8 cellular contexts compared by ENCODE assay signal in genomic region chr3:107599755-107600122, GRCh38.
DNase-seq lines count a peak whose midpoint lies in the region; ATAC-seq, FAIRE-seq and TF ChIP-seq lines count a peak whose summit lies in the region.

No MANE protein-coding gene starts in this region.

- RAD21 ChIA-PET in GM12878 (lab: Charles Lee; ENCODE audit: unreplicated experiment), result interaction anchor here (0.7 to 3.7 kb wide), 16 partner anchors 9 to 452 kb away, joined by 3 to 19 read pairs (median 5); no protein-coding TSS in a partner anchor

- DNase-seq in heart left ventricle (no peak), Right ventricle myocardium inferior (ENCODE audit: missing footprints) (no peak), GM12878 (ENCODE audit: low read depth, low spot score) (no peak), mesendoderm (no peak), uterus (no peak), kidney glomerular epithelial cell (lab: John Stamatoyannopoulos, UW) (no peak), HT-29 (ENCODE audit: low spot score) (no peak)

- H2AFZ ChIP-seq in GM12878 (ENCODE audit: control insufficient read depth, low read depth, low read length), result peak overlapping the region; percentile 92

- POLR2A ChIA-PET in GM12878 (lab: Charles Lee), result interaction anchor here (0.8 to 3.0 kb wide), 8 partner anchors 8 to 76 kb away, joined by 3 to 16 read pairs (median 4); no protein-coding TSS in a partner anchor

- 9 to 21% (median 12%) methylated on average over 4 of the region's 4 CpGs for WGBS in heart left ventricle, 4 donors
- 35% methylated on average over 4 of the region's 4 CpGs for WGBS in GM12878 (ENCODE audit: insufficient coverage, insufficient replicate concordance, low lambda C conversion rate, missing lambda C conversion rate)
- WGBS in mesendoderm (ENCODE audit: extremely low coverage, insufficient coverage, low lambda C conversion rate), result no CpG with 5 or more reads among the region's 4 CpGs

- H3K4me2 ChIP-seq in GM12878 (ENCODE audit: control insufficient read depth, insufficient read depth), result peak overlapping the region; percentile 97
- H3K4me2 ChIP-seq in mesendoderm (ENCODE audit: low read length), result no peak overlapping the region

- no peak for TF ChIP-seq EP300 in GM12878 (IDR thresholded peaks at IDR 0.05; ENCODE audit: borderline replicate concordance in 1 of 2, control insufficient read depth in 1 of 2, low read depth in 2 of 2, low read length in 2 of 2)

- H3K36me3 ChIP-seq in heart left ventricle, result peaks cover 0 to 6% (median 0%) of the 10 kb centered on the region in 9 donors
- H3K36me3 ChIP-seq in GM12878 (ENCODE audit: control insufficient read depth in 2 of 2, insufficient read depth in 2 of 2, low read length in 1 of 2), result no peaks in the 10 kb centered on the region; a peak in 1 of 4 replicates
- no peaks in the 10 kb centered on the region for H3K36me3 ChIP-seq in mesendoderm (ENCODE audit: control insufficient read depth, insufficient read depth, low read length)
- H3K36me3 ChIP-seq in uterus, result no peaks in the 10 kb centered on the region

- in situ Hi-C loops in GM12878 (cut with MboI), result no loop called here

- no peak overlapping the region for H2BK120ac ChIP-seq in mesendoderm (ENCODE audit: low read depth, low read length)

- H3K27me3 ChIP-seq in heart left ventricle, result no peaks in the 10 kb centered on the region
- H3K27me3 ChIP-seq in GM12878 (replicated peaks in 1 of 2; ENCODE audit: control insufficient read depth in 2 of 2, insufficient read depth in 2 of 2, low read length in 1 of 2), result no peaks in the 10 kb centered on the region
- H3K27me3 ChIP-seq in mesendoderm (ENCODE audit: insufficient read depth, low read length, poor library complexity), result no peaks in the 10 kb centered on the region
- H3K27me3 ChIP-seq in uterus, result no peaks in the 10 kb centered on the region

- peaks cover 4% of the 10 kb centered on the region for H3K79me1 ChIP-seq in mesendoderm (ENCODE audit: low read length)

- H2BK15ac ChIP-seq in mesendoderm (replicated peaks; ENCODE audit: low read depth), result no peak overlapping the region

- no peak overlapping the region for H2BK5ac ChIP-seq in mesendoderm (ENCODE audit: low read length)

- H4K8ac ChIP-seq in mesendoderm (ENCODE audit: low read depth, low read length), result no peak overlapping the region

- H4K20me1 ChIP-seq in GM12878 (ENCODE audit: control insufficient read depth, insufficient read depth), result no peaks in the 10 kb centered on the region

- H3K18ac ChIP-seq in mesendoderm (ENCODE audit: low read length), result peak overlapping the region; percentile 84

- H3K23ac ChIP-seq in mesendoderm (ENCODE audit: low read length), result no peak overlapping the region

- H3K9ac ChIP-seq in GM12878 (ENCODE audit: control insufficient read depth, insufficient read depth, low read length) (peak overlapping the region; percentile 81), mesendoderm (ENCODE audit: low read length) (peak overlapping the region; percentile 54)

- no peak for TF ChIP-seq RAD21 in GM12878 (IDR thresholded peaks at IDR 0.05; ENCODE audit: insufficient read depth, low read depth, low read length)

- H3K4me1 ChIP-seq in heart left ventricle, result peaks cover 0 to 49% (median 29%) of the 10 kb centered on the region in 12 donors
- H3K4me1 ChIP-seq in GM12878 (ENCODE audit: control insufficient read depth, insufficient read depth, low read length), result peaks cover 13% of the 10 kb centered on the region
- H3K4me1 ChIP-seq in mesendoderm (ENCODE audit: control insufficient read depth, low read depth, low read length), result peaks cover 8% of the 10 kb centered on the region
- no peaks in the 10 kb centered on the region for H3K4me1 ChIP-seq in uterus

- H2AK5ac ChIP-seq in mesendoderm (ENCODE audit: low read length), result no peak overlapping the region

- H3K79me2 ChIP-seq in GM12878 (ENCODE audit: control insufficient read depth, insufficient read depth, low read length), result peaks cover 7% of the 10 kb centered on the region
- H3K79me2 ChIP-seq in mesendoderm (ENCODE audit: control insufficient read depth, insufficient read depth, low read length), result peaks cover 2% of the 10 kb centered on the region

- H3K27ac ChIP-seq in heart left ventricle (peak overlapping the region; percentile 59 to 91 (median 80)), GM12878 (ENCODE audit: control insufficient read depth, insufficient read depth) (peak overlapping the region; percentile 82), mesendoderm (ENCODE audit: low read depth, low read length) (peak overlapping the region; percentile 52), uterus (peak overlapping the region; percentile 72 to 91)

- CTCF ChIA-PET in GM12878 (lab: Yijun Ruan, JAX), result interaction anchor here (0.6 to 5.3 kb wide), 19 partner anchors 8 to 491 kb away, joined by 3 to 47 read pairs (median 6); no protein-coding TSS in a partner anchor

- no peak overlapping the region for H4K5ac ChIP-seq in mesendoderm (ENCODE audit: low read length)

- SMC1A ChIA-PET in GM12878 (lab: Charles Lee; ENCODE audit: uncharacterized antibody, unreplicated experiment), result interaction anchor here (0.7 to 5.1 kb wide), 21 partner anchors 9 to 364 kb away, joined by 3 to 48 read pairs (median 6); no protein-coding TSS in a partner anchor

- H3K4me3 ChIP-seq in heart left ventricle (peak overlapping the region; percentile 8 to 62 (median 48)), GM12878 (peak overlapping the region; percentile 71), mesendoderm (ENCODE audit: low read length) (no peak overlapping the region), uterus (peak overlapping the region; percentile 22 to 29)

- intact Hi-C loops in heart left ventricle (cut with DNase I) (no loop called here), Right ventricle myocardium inferior (cut with DNase I) (no loop called here), GM12878 (cut with micrococcal nuclease; ENCODE audit: unreplicated experiment) (no loop called here), uterus (cut with DNase I; ENCODE audit: low total_unique reads) (no loop called here)

- H3K56ac ChIP-seq in mesendoderm (ENCODE audit: low read length), result peak overlapping the region; percentile 66

- peaks cover 0 to 7% (median 0%) of the 10 kb centered on the region in 12 donors for H3K9me3 ChIP-seq in heart left ventricle
- peaks cover 6% of the 10 kb centered on the region; the same call in 2 of the 3 replicates for H3K9me3 ChIP-seq in GM12878 (replicated peaks; ENCODE audit: control insufficient read depth, insufficient read depth, low read length)
- H3K9me3 ChIP-seq in uterus, result no peaks in the 10 kb centered on the region

- peak overlapping the region; percentile 86 for H3K4ac ChIP-seq in mesendoderm (ENCODE audit: low read depth, low read length)

- TF ChIP-seq POLR2A in heart left ventricle (IDR thresholded peaks at IDR 0.05), result no peak
- TF ChIP-seq POLR2A in GM12878 (IDR thresholded peaks at IDR 0.05; ENCODE audit: low read depth, low read length), result no peak
- no peak for TF ChIP-seq POLR2A in uterus (IDR thresholded peaks at IDR 0.05)

- BruUV-seq in GM12878 (replicated peaks; lab: Mats Ljungman, UMichigan), result TSS peak; percentile 61

- ATAC-seq in heart left ventricle (peak in 1 of 4 donors; percentile 6), Right ventricle myocardium inferior (no peak), GM12878 (peak; percentile 2; the same call in 2 of the 3 replicates), HG03039 (IDR thresholded peaks at IDR 0.05; ENCODE audit: unreplicated experiment) (no peak)

- TF ChIP-seq CTCF in heart left ventricle (IDR thresholded peaks at IDR 0.05) (no peak), GM12878 (IDR thresholded peaks at IDR 0.05 in 2 of 3, conservative IDR thresholded peaks at IDR 0.05 in 1 of 3; ENCODE audit: control insufficient read depth in 2 of 3, extremely low read depth in 1 of 3, insufficient read depth in 1 of 3, low read depth in 3 of 3, low read length in 3 of 3) (no peak), uterus (IDR thresholded peaks at IDR 0.05) (no peak)

- no peak for FAIRE-seq in GM12878 (lab: Jason Lieb, UNC)

TF ChIP-seq in GM12878, 131 proteins besides CTCF, POLR2A, EP300 and RAD21:
- TF ChIP-seq PKNOX1 (IDR thresholded peaks at IDR 0.05), result peak; percentile 37; the same call in 1 of the 2 replicates
- TF ChIP-seq MAX (IDR thresholded peaks at IDR 0.05; ENCODE audit: low read depth, low read length), result no peak
